8 cellular contexts compared by ENCODE assay signal in genomic region chr3:12840591-12841084, GRCh38. TPM values are rescaled to one million over a fixed set of nuclear protein-coding genes. Genes with fewer than 3 reads are reported as not detected.
DNase-seq lines count a peak whose midpoint lies in the region; ATAC-seq, FAIRE-seq and TF ChIP-seq lines count a peak whose summit lies in the region.

No MANE protein-coding gene starts in this region.

- H3K27ac Mint-ChIP-seq in activated naive CD8-positive, alpha-beta T cell treated with anti-CD3 and anti-CD28 coated beads for 36 hours = peak overlapping the region; percentile 99

- peak overlapping the region; percentile 94 to 100 (median 97) for H3K9ac ChIP-seq in BLaER1 treated with 17β-estradiol and CSF1 and Interleukin-3, amounts not matched to agents 10 nM and 100 nM
- peak overlapping the region; percentile 89 for H3K9ac ChIP-seq in keratinocyte (ENCODE audit: control insufficient read depth, extremely low read depth, insufficient read depth, low read length)

- DNase-seq in HFF-Myc (ENCODE audit: extremely low read depth, low read depth) (no peak), keratinocyte (ENCODE audit: low read depth, low spot score) (no peak), kidney tubule cell (ENCODE audit: low spot score) (no peak)
- DNase-seq in activated naive CD8-positive, alpha-beta T cell treated with anti-CD3 and anti-CD28 coated beads for 36 hours = no peak

- H3K27ac ChIP-seq in BLaER1 treated with 17β-estradiol and CSF1 and Interleukin-3, amounts not matched to agents 10 nM and 100 nM = peak overlapping the region; percentile 93 to 99 (median 98)
- H3K27ac ChIP-seq in keratinocyte (ENCODE audit: control insufficient read depth, insufficient read depth, low read length) (peak overlapping the region; percentile 99), thymus (ENCODE audit: low read depth) (peak overlapping the region; percentile 91)

- H3K4me3 Mint-ChIP-seq in activated naive CD8-positive, alpha-beta T cell treated with anti-CD3 and anti-CD28 coated beads for 36 hours = peak overlapping the region; percentile 94

- 18% methylated on average over 13 of the region's 13 CpGs for WGBS in thymus

- peaks cover 5% of the 10 kb centered on the region for H3K9me1 ChIP-seq in keratinocyte (ENCODE audit: control insufficient read depth, extremely low read depth, insufficient read depth, low read length)

- H3K27me3 Mint-ChIP-seq in activated naive CD8-positive, alpha-beta T cell treated with anti-CD3 and anti-CD28 coated beads for 36 hours = no peaks in the 10 kb centered on the region

- peaks cover 48 to 56% (median 51%) of the 10 kb centered on the region in 11 experiments for H4K20me1 ChIP-seq in BLaER1 treated with 17β-estradiol and CSF1 and Interleukin-3, amounts not matched to agents 10 nM and 100 nM
- H4K20me1 ChIP-seq in keratinocyte (ENCODE audit: control insufficient read depth, extremely low read depth, insufficient read depth, low read length) = peaks cover 43% of the 10 kb centered on the region

- H3K4me3 ChIP-seq in BLaER1 treated with 17β-estradiol and CSF1 and Interleukin-3, amounts not matched to agents 10 nM and 100 nM = peak overlapping the region; percentile 83 to 97 (median 91)
- H3K4me3 ChIP-seq in HFF-Myc (replicated peaks; ENCODE audit: low read depth, low read length) (peak overlapping the region; percentile 79), keratinocyte (ENCODE audit: control insufficient read depth in 2 of 3, extremely low read depth in 1 of 3, insufficient read depth in 2 of 3, low read depth in 1 of 3, low read length in 3 of 3) (peak overlapping the region; percentile 68 to 80 (median 78)), thymus (ENCODE audit: low read length) (peak overlapping the region; percentile 73)

- peaks cover 36 to 50% (median 47%) of the 10 kb centered on the region in 10 experiments for H3K4me1 ChIP-seq in BLaER1 treated with 17β-estradiol and CSF1 and Interleukin-3, amounts not matched to agents 10 nM and 100 nM
- peaks cover 31% of the 10 kb centered on the region for H3K4me1 ChIP-seq in keratinocyte (ENCODE audit: control insufficient read depth, extremely low read depth, insufficient read depth, low read length)
- H3K4me1 ChIP-seq in thymus (ENCODE audit: control insufficient read depth, insufficient read depth, low read length) = peaks cover 4% of the 10 kb centered on the region

- no peak for TF ChIP-seq CTCF in HFF-Myc (IDR thresholded peaks at IDR 0.05; ENCODE audit: low read depth, low read length, missing control alignments)
- no peak for TF ChIP-seq CTCF in keratinocyte (optimal IDR thresholded peaks at IDR 0.05 in 1 of 3, IDR thresholded peaks at IDR 0.05 in 1 of 3, conservative IDR thresholded peaks at IDR 0.05 in 1 of 3; ENCODE audit: extremely low read depth in 1 of 3, insufficient read depth in 2 of 3, low read length in 3 of 3)

- H3K4me2 ChIP-seq in BLaER1 treated with 17β-estradiol and CSF1 and Interleukin-3, amounts not matched to agents 10 nM and 100 nM = peak overlapping the region; percentile 81 to 98 (median 95)
- H3K4me2 ChIP-seq in keratinocyte (ENCODE audit: control insufficient read depth, extremely low read depth, insufficient read depth, low read depth, low read length) = peak overlapping the region; percentile 86

- peaks cover 47% of the 10 kb centered on the region for H3K4me1 Mint-ChIP-seq in activated naive CD8-positive, alpha-beta T cell treated with anti-CD3 and anti-CD28 coated beads for 36 hours

- no peaks in the 10 kb centered on the region for H3K9me3 ChIP-seq in BLaER1 treated with 17β-estradiol and CSF1 and Interleukin-3, amounts not matched to agents 10 nM and 100 nM (replicated peaks in 1 of 11)
- H3K9me3 ChIP-seq in keratinocyte (ENCODE audit: control insufficient read depth, low read depth, low read length) (no peaks in the 10 kb centered on the region), thymus (ENCODE audit: control insufficient read depth) (no peaks in the 10 kb centered on the region)

- H3K79me2 ChIP-seq in keratinocyte (ENCODE audit: control insufficient read depth, insufficient read depth, low read length) = peaks cover 56% of the 10 kb centered on the region

- H3K36me3 ChIP-seq in BLaER1 treated with 17β-estradiol and CSF1 and Interleukin-3, amounts not matched to agents 10 nM and 100 nM = peaks cover 46 to 53% (median 51%) of the 10 kb centered on the region in 11 experiments
- peaks cover 30 to 47% of the 10 kb centered on the region in 2 experiments for H3K36me3 ChIP-seq in keratinocyte (ENCODE audit: control insufficient read depth in 2 of 2, extremely low read depth in 1 of 2, insufficient read depth in 2 of 2, low read length in 2 of 2)
- peaks cover 30% of the 10 kb centered on the region for H3K36me3 ChIP-seq in thymus (ENCODE audit: control insufficient read depth, insufficient read depth)

- H2AFZ ChIP-seq in keratinocyte (ENCODE audit: control insufficient read depth, low read length) = no peak overlapping the region

- no peak for FAIRE-seq in keratinocyte (lab: Jason Lieb, UNC)

- no peaks in the 10 kb centered on the region for H3K27me3 ChIP-seq in BLaER1 treated with 17β-estradiol and CSF1 and Interleukin-3, amounts not matched to agents 10 nM and 100 nM
- H3K27me3 ChIP-seq in keratinocyte (ENCODE audit: control insufficient read depth, extremely low read depth, insufficient read depth, low read length) (no peaks in the 10 kb centered on the region), thymus (ENCODE audit: control insufficient read depth, insufficient read depth) (no peaks in the 10 kb centered on the region)

- dilution Hi-C loops in keratinocyte (cut with MboI; ENCODE audit: extremely low pct_ligation_motif_present, low sequenced_read_pairs) = no loop called here

- no peaks in the 10 kb centered on the region for H3K9me3 Mint-ChIP-seq in activated naive CD8-positive, alpha-beta T cell treated with anti-CD3 and anti-CD28 coated beads for 36 hours

- H3K36me3 Mint-ChIP-seq in activated naive CD8-positive, alpha-beta T cell treated with anti-CD3 and anti-CD28 coated beads for 36 hours = peaks cover 57% of the 10 kb centered on the region

- ATAC-seq in GM19023 (IDR thresholded peaks at IDR 0.05; ENCODE audit: unreplicated experiment) = no peak
- ATAC-seq in GM18858 (IDR thresholded peaks at IDR 0.05; ENCODE audit: unreplicated experiment) = no peak

RNA-seq across cellular contexts. Expression of gene RPL32, which starts 0.7 kb away (rescaled TPM):
- total RNA-seq in activated naive CD8-positive, alpha-beta T cell treated with anti-CD3 and anti-CD28 coated beads for 36 hours = 1,000 to 10,000 TPM; 2,700 to 2,702 TPM
- polyA plus RNA-seq in keratinocyte (2,329 to 2,828 TPM (median 2,534 TPM) in 3 replicates), thymus (3,281 TPM)
- 788 TPM for polyA plus RNA-seq in keratinocyte (2011; ENCODE audit: low read depth)
- polyA plus RNA-seq in keratinocyte (2011; cell fraction: cytosol; rRNA removed) = 2,654 and 3,289 TPM in 2 replicates
- 610 and 619 TPM in 2 replicates for polyA plus RNA-seq in keratinocyte (2011; cell fraction: nucleus; rRNA removed)
- polyA plus RNA-seq in keratinocyte (2012; ENCODE audit: low replicate concordance) = 3,073 and 3,884 TPM in 2 replicates
- polyA minus RNA-seq in keratinocyte = 467 to 1,579 TPM (median 1,500 TPM) in 3 replicates
- polyA minus RNA-seq in keratinocyte (2011; cell fraction: cytosol; rRNA and poly(A)+ RNA removed) = 1,168 TPM
- polyA minus RNA-seq in keratinocyte (2011; cell fraction: nucleus; rRNA and poly(A)+ RNA removed) = 162 and 245 TPM in 2 replicates

RNA-seq across cellular contexts. Expression of gene CAND2, which starts 44.2 kb away (rescaled TPM):
- total RNA-seq in activated naive CD8-positive, alpha-beta T cell treated with anti-CD3 and anti-CD28 coated beads for 36 hours = 1 to 10 TPM; 2.4 to 2.6 TPM
- polyA plus RNA-seq in keratinocyte = 0.05 to 0.09 TPM (median 0.07 TPM) in 3 replicates
- polyA plus RNA-seq in keratinocyte (2011; ENCODE audit: low read depth) = 0.06 TPM
- 0.01 and 0.03 TPM in 2 replicates for polyA plus RNA-seq in keratinocyte (2011; cell fraction: cytosol; rRNA removed)
- polyA plus RNA-seq in keratinocyte (2011; cell fraction: nucleus; rRNA removed) = 0.04 and 0.13 TPM in 2 replicates
- 0.15 and 0.17 TPM in 2 replicates for polyA plus RNA-seq in keratinocyte (2012; ENCODE audit: low replicate concordance)
- 0.03 to 0.10 TPM (median 0.06 TPM) in 3 replicates for polyA minus RNA-seq in keratinocyte
- not detected for polyA minus RNA-seq in keratinocyte (2011; cell fraction: cytosol; rRNA and poly(A)+ RNA removed)
- 0.31 TPM in 1 of 2 replicates, not detected in the other for polyA minus RNA-seq in keratinocyte (2011; cell fraction: nucleus; rRNA and poly(A)+ RNA removed)
- 1.4 TPM for polyA plus RNA-seq in thymus
